Comparison of ENCODE assay signal across 14 cellular contexts in genomic region chr4:89724716-89725115, GRCh38.
DNase-seq lines count a peak whose midpoint lies in the region; ATAC-seq and TF ChIP-seq lines count a peak whose summit lies in the region.
"Had no signal": no experiment of that assay in that cellular context is flagged by ENCODE, and none has a peak within 500 bp of the region (broad histone marks: within the 10 kb centered on the region; RNA-seq: fewer than 3 reads in every experiment).

No MANE protein-coding gene starts in this region.

- DNase-seq in AG08396 (ENCODE audit: low spot score) (peak; percentile 19), Kasumi-1 (lab: John Stamatoyannopoulos, UW) (peak; percentile 12 to 19), kidney epithelial cell (ENCODE audit: low read depth) (peak; percentile 23), anterior cingulate cortex (lab: John Stamatoyannopoulos, UW) (no peak), neuronal stem cell (ENCODE audit: low spot score) (no peak), hypothalamus (lab: John Stamatoyannopoulos, UW) (no peak)
- DNase-seq: activated naive CD4-positive, alpha-beta T cell treated with anti-CD3 and anti-CD28 coated beads, Interleukin-2, amount 10 ng/mL, durations not matched to agents 7 days and 5 days; H7; immature natural killer cell; mucosa of descending colon; upper lobe of right lung had no signal

- no peak overlapping the region for H2BK120ac ChIP-seq in neuronal stem cell (ENCODE audit: low read depth, low read length)

- H2BK12ac ChIP-seq in neuronal stem cell (ENCODE audit: low read length) = no peak overlapping the region

- peaks cover 8% of the 10 kb centered on the region for H3K4me1 Mint-ChIP-seq in brain
- H3K4me1 Mint-ChIP-seq: activated naive CD4-positive, alpha-beta T cell treated with anti-CD3 and anti-CD28 coated beads, Interleukin-2, amount 10 ng/mL, durations not matched to agents 7 days and 5 days; immature natural killer cell had no signal

- no peak for TF ChIP-seq POLR2A in gastroesophageal sphincter (IDR thresholded peaks at IDR 0.05)

- H3K36me3 ChIP-seq in kidney epithelial cell (ENCODE audit: control insufficient read depth, insufficient read depth, low read length) (no peaks in the 10 kb centered on the region), neuronal stem cell (replicated peaks in 1 of 2; ENCODE audit: control insufficient read depth in 2 of 2, insufficient read depth in 2 of 2, low read length in 2 of 2) (no peaks in the 10 kb centered on the region), gastroesophageal sphincter (no peaks in the 10 kb centered on the region)
- H3K36me3 ChIP-seq: SJSA1, upper lobe of right lung had no signal

- no peak for TF ChIP-seq EP300 in gastroesophageal sphincter (IDR thresholded peaks at IDR 0.05)

- no peak overlapping the region for H4K91ac ChIP-seq in neuronal stem cell (ENCODE audit: low read depth, low read length, poor library complexity)

- H3K18ac ChIP-seq in neuronal stem cell (ENCODE audit: low read length) = no peak overlapping the region

- no peaks in the 10 kb centered on the region for H3K9me3 Mint-ChIP-seq in brain
- H3K9me3 Mint-ChIP-seq: activated naive CD4-positive, alpha-beta T cell treated with anti-CD3 and anti-CD28 coated beads, Interleukin-2, amount 10 ng/mL, durations not matched to agents 7 days and 5 days had no signal

- H3K36me3 Mint-ChIP-seq in brain = peaks cover 29% of the 10 kb centered on the region
- H3K36me3 Mint-ChIP-seq: activated naive CD4-positive, alpha-beta T cell treated with anti-CD3 and anti-CD28 coated beads, Interleukin-2, amount 10 ng/mL, durations not matched to agents 7 days and 5 days had no signal

- TF ChIP-seq CTCF in brain (conservative IDR thresholded peaks at IDR 0.05) (no peak), kidney epithelial cell (IDR thresholded peaks at IDR 0.05; ENCODE audit: insufficient read depth, low read length, poor library complexity, severe bottlenecking) (no peak), gastroesophageal sphincter (IDR thresholded peaks at IDR 0.05) (no peak)

- H3K9me3 ChIP-seq in neuronal stem cell (replicated peaks in 1 of 2; ENCODE audit: control insufficient read depth in 2 of 2, insufficient read depth in 1 of 2, low read depth in 1 of 2, low read length in 2 of 2) = no peaks in the 10 kb centered on the region
- H3K9me3 ChIP-seq in gastroesophageal sphincter = no peaks in the 10 kb centered on the region
- H3K9me3 ChIP-seq: mucosa of descending colon, SJSA1, upper lobe of right lung had no signal

- H3K4me2 ChIP-seq in neuronal stem cell (ENCODE audit: insufficient read depth, low read length, poor library complexity, severe bottlenecking) = no peak overlapping the region

- no peak overlapping the region for H2BK5ac ChIP-seq in neuronal stem cell (ENCODE audit: low read length)

- H2AFZ ChIP-seq in neuronal stem cell (ENCODE audit: low read length) = no peak overlapping the region

- H3K27ac ChIP-seq in neuronal stem cell (replicated peaks; ENCODE audit: low read length) (no peak overlapping the region), gastroesophageal sphincter (no peak overlapping the region)
- H3K27ac ChIP-seq: SJSA1, upper lobe of right lung had no signal

- H3K27me3 ChIP-seq in kidney epithelial cell (ENCODE audit: control insufficient read depth, insufficient read depth, low read length) (no peaks in the 10 kb centered on the region), neuronal stem cell (ENCODE audit: control insufficient read depth in 3 of 3, insufficient read depth in 3 of 3, low read depth in 1 of 3, low read length in 3 of 3) (no peaks in the 10 kb centered on the region), gastroesophageal sphincter (no peaks in the 10 kb centered on the region)
- H3K27me3 ChIP-seq: SJSA1, upper lobe of right lung had no signal

- no peak overlapping the region for H3K23ac ChIP-seq in neuronal stem cell (ENCODE audit: low read depth, low read length, poor library complexity)

- ATAC-seq in gastroesophageal sphincter = no peak
- ATAC-seq: mucosa of descending colon, upper lobe of right lung had no signal

- no peak overlapping the region for H3K14ac ChIP-seq in neuronal stem cell (ENCODE audit: low read length)

- no CpG with 5 or more reads among the region's 2 CpGs for WGBS in neuronal stem cell (ENCODE audit: extremely low coverage in 2 of 2, insufficient read length in 2 of 2, insufficient replicate concordance in 1 of 2), 2 donors
- WGBS in gastroesophageal sphincter (ENCODE audit: low coverage in 1 of 2), 2 donors = 86 to 100% methylated on average over 1 to 2 of the region's 2 CpGs

- H3K4me1 ChIP-seq in neuronal stem cell (ENCODE audit: control insufficient read depth in 2 of 2, insufficient read depth in 1 of 2, low read depth in 1 of 2, low read length in 2 of 2) (peaks cover 0 to 2% of the 10 kb centered on the region in 2 donors), gastroesophageal sphincter (no peaks in the 10 kb centered on the region)
- H3K4me1 ChIP-seq: SJSA1, upper lobe of right lung had no signal

- H3K4me3 ChIP-seq in kidney epithelial cell (ENCODE audit: low read depth, low read length) = no peak overlapping the region
- H3K4me3 ChIP-seq in neuronal stem cell (ENCODE audit: low read length in 2 of 2) = no peak overlapping the region
- H3K4me3 ChIP-seq in gastroesophageal sphincter = no peak overlapping the region
- H3K4me3 ChIP-seq: mucosa of descending colon, SJSA1, upper lobe of right lung had no signal

- H3K27ac Mint-ChIP-seq in brain = peak overlapping the region in 3 of 5 experiments; percentile 18 to 77 (median 26)
- H3K27ac Mint-ChIP-seq: activated naive CD4-positive, alpha-beta T cell treated with anti-CD3 and anti-CD28 coated beads, Interleukin-2, amount 10 ng/mL, durations not matched to agents 7 days and 5 days; immature natural killer cell had no signal

- H3K4ac ChIP-seq in neuronal stem cell (ENCODE audit: low read length) = no peak overlapping the region

- no peak overlapping the region for H2BK15ac ChIP-seq in neuronal stem cell (ENCODE audit: low read length)

- no peaks in the 10 kb centered on the region for H3K79me1 ChIP-seq in neuronal stem cell (ENCODE audit: low read depth, low read length)

- H2AK5ac ChIP-seq in neuronal stem cell (ENCODE audit: low read depth, low read length) = no peak overlapping the region

- no peak overlapping the region for H3K9ac ChIP-seq in neuronal stem cell (ENCODE audit: low read depth, low read length, poor library complexity)

- H4K8ac ChIP-seq in neuronal stem cell (ENCODE audit: low read depth, low read length) = no peak overlapping the region

- H3K27me3 Mint-ChIP-seq in brain = no peaks in the 10 kb centered on the region

- H3K4me3 Mint-ChIP-seq in brain = no peak overlapping the region
- H3K4me3 Mint-ChIP-seq: activated naive CD4-positive, alpha-beta T cell treated with anti-CD3 and anti-CD28 coated beads, Interleukin-2, amount 10 ng/mL, durations not matched to agents 7 days and 5 days; immature natural killer cell had no signal

Comparison
In these comparisons a context has a peak if more than half of its experiments do, and no peak if none do; other contexts are left out.
1. DNase-seq: peak in AG08396 (single experiment), Kasumi-1 (2 of 2) and kidney epithelial cell (single experiment); none in anterior cingulate cortex (0 of 58), neuronal stem cell (single experiment) and hypothalamus (0 of 51).